ENCODE assay signal across 8 cellular contexts in genomic region chr17:82098169-82098938, GRCh38. TPM values are rescaled to one million over a fixed set of nuclear protein-coding genes. Genes with fewer than 3 reads are reported as not detected.
DNase-seq lines count a peak whose midpoint lies in the region; ATAC-seq and TF ChIP-seq lines count a peak whose summit lies in the region.

TSS of gene FASN (minus strand) at chr17:82098236. CDS start at chr17:82096445, 1,791 bp downstream.

- no peaks in the 10 kb centered on the region for H3K27me3 ChIP-seq in CD4-positive, alpha-beta T cell (ENCODE audit: control insufficient read depth, insufficient read depth, low read length)
- H3K27me3 ChIP-seq in lung (ENCODE audit: control insufficient read depth, insufficient read depth), result no peaks in the 10 kb centered on the region

- TF ChIP-seq CTCF in CD4-positive, alpha-beta T cell (IDR thresholded peaks at IDR 0.05), result no peak
- TF ChIP-seq CTCF in lung (IDR thresholded peaks at IDR 0.05; ENCODE audit: control extremely low read depth, extremely low read depth), result peak; percentile 27

- peak within 1 kb of the TSS; percentile 80 for H3K27ac Mint-ChIP-seq in CD4-positive, alpha-beta T cell
- H3K27ac Mint-ChIP-seq in activated CD4-positive, alpha-beta memory T cell treated with anti-CD3 and anti-CD28 coated beads for 36 hours, result peak within 1 kb of the TSS; percentile 69

- H3K36me3 ChIP-seq in lung (ENCODE audit: control insufficient read depth in 2 of 2, insufficient read depth in 2 of 2, low read length in 2 of 2), result peaks cover 0 to 23% of the 10 kb centered on the region in 2 donors

- H3K4me3 ChIP-seq in lung, result peak within 1 kb of the TSS; percentile 74

- peak; percentile 77 for ATAC-seq in CD4-positive, alpha-beta T cell (ENCODE audit: poor library complexity)
- peak; percentile 58 for ATAC-seq in GM19438 (IDR thresholded peaks at IDR 0.05; ENCODE audit: low read depth, unreplicated experiment)
- ATAC-seq in HG03575 (IDR thresholded peaks at IDR 0.05; ENCODE audit: extremely low read depth, insufficient number of reproducible peaks, low FRiP score, unreplicated experiment), result peak; percentile 31
- peak; percentile 86 for ATAC-seq in lung (ENCODE audit: insufficient read depth, low FRiP score)

- H3K4me1 ChIP-seq in lung (ENCODE audit: control insufficient read depth in 2 of 2, insufficient read depth in 2 of 2, low read length in 2 of 2), result peaks cover 0 to 13% of the 10 kb centered on the region in 2 donors

- no peaks in the 10 kb centered on the region for H3K9me3 ChIP-seq in CD4-positive, alpha-beta T cell (ENCODE audit: control insufficient read depth, low read length)
- no peaks in the 10 kb centered on the region for H3K9me3 ChIP-seq in lung (ENCODE audit: control insufficient read depth in 2 of 2, insufficient read depth in 1 of 2, low read length in 1 of 2)

- H3K4me1 Mint-ChIP-seq in CD4-positive, alpha-beta T cell (ENCODE audit: low read depth), result peaks cover 3% of the 10 kb centered on the region
- peaks cover 12% of the 10 kb centered on the region for H3K4me1 Mint-ChIP-seq in activated CD4-positive, alpha-beta memory T cell treated with anti-CD3 and anti-CD28 coated beads for 36 hours (ENCODE audit: low read depth)

- peaks cover 11% of the 10 kb centered on the region for H3K36me3 Mint-ChIP-seq in CD4-positive, alpha-beta T cell (ENCODE audit: low read depth)
- H3K36me3 Mint-ChIP-seq in activated CD4-positive, alpha-beta memory T cell treated with anti-CD3 and anti-CD28 coated beads for 36 hours, result peaks cover 6% of the 10 kb centered on the region

- 1% methylated on average over 53 to 124 of the region's 124 CpGs for WGBS in lung, 2 donors

- peak within 1 kb of the TSS; percentile 58 for H3K27ac ChIP-seq in CD4-positive, alpha-beta T cell (ENCODE audit: low read depth, low read length)
- peak within 1 kb of the TSS; percentile 95 to 96 for H3K27ac ChIP-seq in lung (ENCODE audit: low read depth in 1 of 2, low read length in 1 of 2)

- peak within 1 kb of the TSS; percentile 83 for H3K4me3 Mint-ChIP-seq in CD4-positive, alpha-beta T cell
- peak within 1 kb of the TSS; percentile 71 for H3K4me3 Mint-ChIP-seq in activated CD4-positive, alpha-beta memory T cell treated with anti-CD3 and anti-CD28 coated beads for 36 hours

- DNase-seq in CD4-positive, alpha-beta T cell, result peak; percentile 80 to 94 (median 88)
- peak; percentile 97 for DNase-seq in NCI-H82 (lab: John Stamatoyannopoulos, UW)
- DNase-seq in activated CD4-positive, alpha-beta memory T cell treated with anti-CD3 and anti-CD28 coated beads for 36 hours, result peak; percentile 95
- peak; percentile 99 for DNase-seq in ecto neural progenitor cell (ENCODE audit: low spot score)
- peak; percentile 93 for DNase-seq in lung (ENCODE audit: low spot score)
- DNase-seq in stimulated activated CD4-positive, alpha-beta T cell treated with anti-CD3 and anti-CD28 coated beads, TNF-alpha, amount 100 ng/mL, for 4 hours (ENCODE audit: low read depth in 3 of 3), result peak; percentile 83 to 91 (median 86)

- intact Hi-C loops in CD4-positive, alpha-beta T cell (cut with DNase I, micrococcal nuclease), result loop anchor here (1.0 to 10.0 kb wide), 8 partner anchors 28 to 1994 kb away; partner anchors contain the start of genes CENPX (in 1 of the 2), GAA (in 1 of the 2), GPS1 (in 1 of the 2) and LRRC45 (in 1 of the 2)
- intact Hi-C loops in activated CD4-positive, alpha-beta memory T cell treated with anti-CD3 and anti-CD28 coated beads for 36 hours (cut with micrococcal nuclease), result loop anchor here (1.0 to 10.0 kb wide), 10 partner anchors 8 to 656 kb away; partner anchors contain the start of genes ARHGDIA, ASPSCR1, CYBC1 and LRRC45

- POLR2A ChIA-PET in CD4-positive, alpha-beta T cell (lab: Charles Lee), result interaction anchor here (0.6 to 2.9 kb wide), 17 partner anchors 8 to 200 kb away, joined by 3 to 44 read pairs (median 4); partner anchors contain the start of genes DCXR and DUS1L
- POLR2A ChIA-PET in activated CD4-positive, alpha-beta memory T cell treated with anti-CD3 and anti-CD28 coated beads for 36 hours (lab: Charles Lee), result interaction anchor here (0.6 to 1.8 kb wide), 12 partner anchors 8 to 395 kb away, joined by 3 to 8 read pairs (median 4); partner anchors contain the start of genes CENPX, DUS1L, LRRC45 and MRPL12

- CTCF ChIA-PET in CD4-positive, alpha-beta T cell (lab: Charles Lee), result interaction anchor here (0.6 to 1.6 kb wide), 8 partner anchors 8 to 154 kb away, joined by 3 to 15 read pairs (median 4); partner anchors contain the start of gene DCXR
- CTCF ChIA-PET in activated CD4-positive, alpha-beta memory T cell treated with anti-CD3 and anti-CD28 coated beads for 36 hours (lab: Charles Lee), result interaction anchor here (0.6 to 1.8 kb wide), 7 partner anchors 8 to 422 kb away, joined by 3 to 7 read pairs (median 3); partner anchors contain the start of genes CENPX and LRRC45

- H3K27me3 Mint-ChIP-seq in CD4-positive, alpha-beta T cell, result no peaks in the 10 kb centered on the region
- H3K27me3 Mint-ChIP-seq in activated CD4-positive, alpha-beta memory T cell treated with anti-CD3 and anti-CD28 coated beads for 36 hours, result no peaks in the 10 kb centered on the region

- no peaks in the 10 kb centered on the region for H3K9me3 Mint-ChIP-seq in CD4-positive, alpha-beta T cell
- H3K9me3 Mint-ChIP-seq in activated CD4-positive, alpha-beta memory T cell treated with anti-CD3 and anti-CD28 coated beads for 36 hours, result no peaks in the 10 kb centered on the region

RNA-seq across cellular contexts. Expression of gene FASN, which starts in this region (rescaled TPM):
- total RNA-seq in CD4-positive, alpha-beta T cell, result 100 to 1,000 TPM; 168 to 174 TPM
- total RNA-seq in activated CD4-positive, alpha-beta memory T cell treated with anti-CD3 and anti-CD28 coated beads for 36 hours, result 100 to 1,000 TPM; 209 to 212 TPM
- 100 to 1,000 TPM in 1 of 2 donors, 10 to 100 TPM in 1; 46.2 to 604 TPM for total RNA-seq in lung
- polyA plus RNA-seq in lung, result 100 to 1,000 TPM; 166 to 258 TPM

Comparison
In these comparisons a context has a peak if more than half of its experiments do, and no peak if none do; other contexts are left out.
1. Peak in every context shown above with its lines: DNase-seq, ATAC-seq, H3K4me3 ChIP-seq and H3K27ac ChIP-seq.
2. ATAC-seq: peak in every context shown above with its lines; median percentile 86 in lung; 77 in CD4-positive, alpha-beta T cell; 58 in GM19438; 31 in HG03575.